29 cellular contexts compared by ENCODE assay signal in genomic region chr1:203969846-203970245, GRCh38.
DNase-seq lines count a peak whose midpoint lies in the region; ATAC-seq lines count a peak whose summit lies in the region.
"Had no signal": no experiment of that assay in that cellular context is flagged by ENCODE, and none has a peak within 500 bp of the region (broad histone marks: within the 10 kb centered on the region; RNA-seq: fewer than 3 reads in every experiment).

No MANE protein-coding gene starts in this region.

- no peak overlapping the region for H4K91ac ChIP-seq in trophoblast cell (ENCODE audit: low read depth, low read length)

- H2BK120ac ChIP-seq in trophoblast cell (ENCODE audit: insufficient read depth, low read length, poor library complexity), result no peak overlapping the region

- H2BK12ac ChIP-seq in trophoblast cell (ENCODE audit: low read length), result no peak overlapping the region

- H3K18ac ChIP-seq in trophoblast cell (ENCODE audit: low read length), result no peak overlapping the region

- H3K27ac ChIP-seq in trophoblast cell (ENCODE audit: low read depth, low read length), result no peak overlapping the region
- H3K27ac ChIP-seq: 22Rv1; A549; BLaER1; BLaER1 treated with 17β-estradiol and CSF1 and Interleukin-3, amounts not matched to agents 10 nM and 100 nM; C4-2B had no signal

- no peak overlapping the region for H2AK5ac ChIP-seq in trophoblast cell (ENCODE audit: low read length)

- WGBS in trophoblast cell (ENCODE audit: extremely low coverage, insufficient coverage, insufficient read length), result no CpG with 5 or more reads among the region's 3 CpGs

- H3K79me1 ChIP-seq in trophoblast cell (ENCODE audit: low read length), result no peaks in the 10 kb centered on the region

- H3K4me3 ChIP-seq in adipocyte (ENCODE audit: low read length) (no peak overlapping the region), trophoblast cell (ENCODE audit: low read depth, low read length) (no peak overlapping the region)
- H3K4me3 ChIP-seq: A549; BLaER1; BLaER1 treated with 17β-estradiol and CSF1 and Interleukin-3, amounts not matched to agents 10 nM and 100 nM had no signal

- H3K27me3 ChIP-seq in adipocyte (replicated peaks; ENCODE audit: control insufficient read depth, insufficient read depth, low read length), result no peaks in the 10 kb centered on the region
- H3K27me3 ChIP-seq in trophoblast cell (ENCODE audit: insufficient read depth, low read length), result no peaks in the 10 kb centered on the region
- H3K27me3 ChIP-seq: BE2C; BLaER1; BLaER1 treated with 17β-estradiol and CSF1 and Interleukin-3, amounts not matched to agents 10 nM and 100 nM had no signal

- H2BK5ac ChIP-seq in trophoblast cell (ENCODE audit: low read depth, low read length, poor library complexity), result no peak overlapping the region

- no peaks in the 10 kb centered on the region for H3K79me2 ChIP-seq in trophoblast cell (ENCODE audit: control insufficient read depth, insufficient read depth, low read length, poor library complexity)

- no peak overlapping the region for H3K23ac ChIP-seq in trophoblast cell (ENCODE audit: low read length)

- DNase-seq in adipocyte (ENCODE audit: low read depth) (no peak), trophoblast cell (peak; percentile 76 to 95)
- DNase-seq: 8988T; ACHN; AML-193; BE2C; C1 segment of cervical spinal cord; Caco-2; Calu3; CD4-positive, alpha-beta memory T cell; CD4-positive, alpha-beta T cell; CD4-positive, CD25-positive, alpha-beta regulatory T cell; CD8-positive, alpha-beta memory T cell; CD8-positive, alpha-beta T cell; COR-L47; DMS 273 treated with DMSO at 0.1 percent for 48 hours; DMS153; DMS53; DMS79; DMS79 treated with DMSO at 0.1 percent for 48 hours; DND-41; EL had no signal

- no peaks in the 10 kb centered on the region for H3K36me3 ChIP-seq in adipocyte (ENCODE audit: control insufficient read depth, insufficient read depth, low read length, severe bottlenecking)
- no peaks in the 10 kb centered on the region for H3K36me3 ChIP-seq in trophoblast cell (ENCODE audit: control insufficient read depth in 1 of 2, insufficient read depth in 2 of 2, low read length in 2 of 2)
- H3K36me3 ChIP-seq: BE2C; BLaER1; BLaER1 treated with 17β-estradiol and CSF1 and Interleukin-3, amounts not matched to agents 10 nM and 100 nM had no signal

- H3K4ac ChIP-seq in trophoblast cell (ENCODE audit: low read depth, low read length), result no peak overlapping the region

- H3K9me3 ChIP-seq in adipocyte (ENCODE audit: control insufficient read depth, low read length) (peaks cover 39% of the 10 kb centered on the region), trophoblast cell (ENCODE audit: insufficient read depth, low read depth, low read length) (peaks cover 8% of the 10 kb centered on the region)

- H3K14ac ChIP-seq in trophoblast cell (ENCODE audit: low read length), result no peak overlapping the region

- no peak overlapping the region for H2AFZ ChIP-seq in trophoblast cell (ENCODE audit: insufficient read depth, low read length, poor library complexity)

- H3K9ac ChIP-seq in adipocyte (ENCODE audit: low read length), result peak overlapping the region; percentile 34
- H3K9ac ChIP-seq in trophoblast cell (ENCODE audit: low read length), result no peak overlapping the region
- H3K9ac ChIP-seq: BLaER1; BLaER1 treated with 17β-estradiol and CSF1 and Interleukin-3, amounts not matched to agents 10 nM and 100 nM had no signal

- H3K4me2 ChIP-seq in trophoblast cell (ENCODE audit: low read length), result no peak overlapping the region
- H3K4me2 ChIP-seq: A549; BLaER1; BLaER1 treated with 17β-estradiol and CSF1 and Interleukin-3, amounts not matched to agents 10 nM and 100 nM had no signal

- ATAC-seq in GM19467 (IDR thresholded peaks at IDR 0.05; ENCODE audit: unreplicated experiment) (no peak), HG03196 (IDR thresholded peaks at IDR 0.05; ENCODE audit: unreplicated experiment) (no peak)
- ATAC-seq: A549; CD8-positive, alpha-beta T cell had no signal

- peaks cover 15% of the 10 kb centered on the region for H3K4me1 ChIP-seq in adipocyte (ENCODE audit: control insufficient read depth, insufficient read depth, low read length)
- H3K4me1 ChIP-seq in trophoblast cell (ENCODE audit: control insufficient read depth in 1 of 2, insufficient read depth in 2 of 2, low read length in 2 of 2), result no peaks in the 10 kb centered on the region
- H3K4me1 ChIP-seq: A549; BE2C; BLaER1; BLaER1 treated with 17β-estradiol and CSF1 and Interleukin-3, amounts not matched to agents 10 nM and 100 nM; Caco-2 had no signal

- H4K8ac ChIP-seq in trophoblast cell (ENCODE audit: low read depth, low read length), result no peak overlapping the region

- H4K12ac ChIP-seq in trophoblast cell (ENCODE audit: low read depth, low read length), result no peak overlapping the region
